25 cellular contexts compared by ENCODE assay signal in genomic region chr3:197877902-197878301, GRCh38.
DNase-seq lines count a peak whose midpoint lies in the region; ATAC-seq and TF ChIP-seq lines count a peak whose summit lies in the region.
"Had no signal": no experiment of that assay in that cellular context is flagged by ENCODE, and none has a peak within 500 bp of the region (broad histone marks: within the 10 kb centered on the region; RNA-seq: fewer than 3 reads in every experiment).

No MANE protein-coding gene starts in this region.

- peak overlapping the region; percentile 90 for H3K27ac Mint-ChIP-seq in stimulated activated naive CD8-positive, alpha-beta T cell treated with anti-CD3 and anti-CD28 coated beads, Interleukin-15, Interleukin-2, amounts not matched to agents 100 ng/mL and 50 ng/mL, for 24 hours
- peak overlapping the region; percentile 91 for H3K27ac Mint-ChIP-seq in activated CD8-positive, alpha-beta T cell treated with anti-CD3 and anti-CD28 coated beads for 36 hours
- peak overlapping the region; percentile 85 for H3K27ac Mint-ChIP-seq in dendritic cell treated with granulocyte-macrophage colony-stimulating factor and Interleukin-4, amounts not matched to agents 40 ng/mL and 50 ng/mL, for 4 days
- H3K27ac Mint-ChIP-seq in stimulated activated naive CD8-positive, alpha-beta T cell treated with anti-CD3 and anti-CD28 coated beads, Interleukin-15, amount 100 ng/mL, for 72 hours, result no peak overlapping the region
- H3K27ac Mint-ChIP-seq in type B pancreatic cell, result no peak overlapping the region
- H3K27ac Mint-ChIP-seq: nephron progenitor cell had no signal

- peaks cover 49% of the 10 kb centered on the region for H3K36me3 Mint-ChIP-seq in stimulated activated naive CD8-positive, alpha-beta T cell treated with anti-CD3 and anti-CD28 coated beads, Interleukin-15, Interleukin-2, amounts not matched to agents 100 ng/mL and 50 ng/mL, for 24 hours (ENCODE audit: low read depth)
- H3K36me3 Mint-ChIP-seq in activated CD8-positive, alpha-beta T cell treated with anti-CD3 and anti-CD28 coated beads for 36 hours (ENCODE audit: low read depth), result peaks cover 28% of the 10 kb centered on the region
- H3K36me3 Mint-ChIP-seq in dendritic cell treated with granulocyte-macrophage colony-stimulating factor and Interleukin-4, amounts not matched to agents 40 ng/mL and 50 ng/mL, for 4 days (ENCODE audit: low read depth), result peaks cover 47% of the 10 kb centered on the region
- H3K36me3 Mint-ChIP-seq in type B pancreatic cell, result peaks cover 26% of the 10 kb centered on the region

- H3K9me3 Mint-ChIP-seq in stimulated activated naive CD8-positive, alpha-beta T cell treated with anti-CD3 and anti-CD28 coated beads, Interleukin-15, Interleukin-2, amounts not matched to agents 100 ng/mL and 50 ng/mL, for 24 hours, result no peaks in the 10 kb centered on the region
- no peaks in the 10 kb centered on the region for H3K9me3 Mint-ChIP-seq in activated CD8-positive, alpha-beta T cell treated with anti-CD3 and anti-CD28 coated beads for 36 hours
- no peaks in the 10 kb centered on the region for H3K9me3 Mint-ChIP-seq in dendritic cell treated with granulocyte-macrophage colony-stimulating factor and Interleukin-4, amounts not matched to agents 40 ng/mL and 50 ng/mL, for 4 days
- H3K9me3 Mint-ChIP-seq in stimulated activated naive CD8-positive, alpha-beta T cell treated with anti-CD3 and anti-CD28 coated beads, Interleukin-15, amount 100 ng/mL, for 72 hours, result no peaks in the 10 kb centered on the region
- H3K9me3 Mint-ChIP-seq in type B pancreatic cell, result no peaks in the 10 kb centered on the region

- intact Hi-C loops in activated CD8-positive, alpha-beta T cell treated with anti-CD3 and anti-CD28 coated beads for 36 hours (cut with micrococcal nuclease), result no loop called here
- intact Hi-C loops in dendritic cell treated with granulocyte-macrophage colony-stimulating factor and Interleukin-4, amounts not matched to agents 40 ng/mL and 50 ng/mL, for 4 days (cut with micrococcal nuclease), result no loop called here

- CTCF ChIA-PET in activated CD8-positive, alpha-beta T cell treated with anti-CD3 and anti-CD28 coated beads for 36 hours (lab: Charles Lee), result interaction anchor here (0.8 kb wide), 1 partner anchor 28 kb away, joined by 3 read pairs; no protein-coding TSS in a partner anchor
- CTCF ChIA-PET in GM10248 (lab: Yijun Ruan, JAX), result no interaction called here

- H3K4me1 Mint-ChIP-seq in stimulated activated naive CD8-positive, alpha-beta T cell treated with anti-CD3 and anti-CD28 coated beads, Interleukin-15, Interleukin-2, amounts not matched to agents 100 ng/mL and 50 ng/mL, for 24 hours (ENCODE audit: low read depth), result peaks cover 29% of the 10 kb centered on the region
- H3K4me1 Mint-ChIP-seq in activated CD8-positive, alpha-beta T cell treated with anti-CD3 and anti-CD28 coated beads for 36 hours (ENCODE audit: low read depth), result peaks cover 26% of the 10 kb centered on the region
- peaks cover 46% of the 10 kb centered on the region for H3K4me1 Mint-ChIP-seq in dendritic cell treated with granulocyte-macrophage colony-stimulating factor and Interleukin-4, amounts not matched to agents 40 ng/mL and 50 ng/mL, for 4 days (ENCODE audit: low read depth)
- H3K4me1 Mint-ChIP-seq in stimulated activated naive CD8-positive, alpha-beta T cell treated with anti-CD3 and anti-CD28 coated beads, Interleukin-15, amount 100 ng/mL, for 72 hours, result peaks cover 26% of the 10 kb centered on the region
- H3K4me1 Mint-ChIP-seq in type B pancreatic cell (ENCODE audit: unreplicated experiment), result no peaks in the 10 kb centered on the region

- no peak for TF ChIP-seq CTCF in activated CD8-positive, alpha-beta T cell treated with anti-CD3 and anti-CD28 coated beads for 36 hours (IDR thresholded peaks at IDR 0.05)
- TF ChIP-seq CTCF in type B pancreatic cell (conservative IDR thresholded peaks at IDR 0.05) (no peak), GM10248 (IDR thresholded peaks at IDR 0.05; ENCODE audit: control extremely low read depth, extremely low read depth, low read depth, missing control alignments) (no peak)

- POLR2A ChIA-PET in activated CD8-positive, alpha-beta T cell treated with anti-CD3 and anti-CD28 coated beads for 36 hours (lab: Charles Lee), result no interaction called here
- POLR2A ChIA-PET in GM10248 (lab: Yijun Ruan, JAX), result interaction anchor here (0.5 kb wide), 1 partner anchor 80 kb away, joined by 3 read pairs; no protein-coding TSS in a partner anchor

- no peak for ATAC-seq in stimulated activated naive CD8-positive, alpha-beta T cell treated with anti-CD3 and anti-CD28 coated beads, Interleukin-15, Interleukin-2, amounts not matched to agents 100 U/mL and 50 U/mL, for 24 hours
- no peak for ATAC-seq in activated CD8-positive, alpha-beta T cell treated with anti-CD3 and anti-CD28 coated beads for 36 hours
- peak; percentile 22 for ATAC-seq in stimulated activated naive CD8-positive, alpha-beta T cell treated with anti-CD3 and anti-CD28 coated beads, Interleukin-15, amount 100 ng/mL, for 72 hours
- ATAC-seq: gastrocnemius medialis, HCT116, Right ventricle myocardium inferior, SK-N-SH treated with all-trans-retinoic acid at 6 μM for 48 hours had no signal

- DNase-seq in stimulated activated naive CD8-positive, alpha-beta T cell treated with anti-CD3 and anti-CD28 coated beads, Interleukin-15, Interleukin-2, amounts not matched to agents 100 U/mL and 50 U/mL, for 24 hours, result no peak
- DNase-seq in activated CD8-positive, alpha-beta T cell treated with anti-CD3 and anti-CD28 coated beads for 36 hours, result no peak
- DNase-seq in stimulated activated naive CD8-positive, alpha-beta T cell treated with anti-CD3 and anti-CD28 coated beads, Interleukin-15, amount 100 ng/mL, for 72 hours, result no peak
- DNase-seq in type B pancreatic cell (ENCODE audit: extremely low spot score, unreplicated experiment) (no peak), GM10248 (ENCODE audit: extremely low spot score) (no peak), HK-2 (ENCODE audit: unreplicated experiment) (no peak)
- DNase-seq: activated effector memory CD4-positive, alpha-beta T cell treated with Interleukin-2 at 50 U/mL for 16 hours; Calu3; DND-41; effector CD4-positive, alpha-beta T cell; gastrocnemius medialis; GF-D8; NCI-H1436; NCI-H2081 treated with DMSO at 0.1 percent for 48 hours; NCI-H2227 treated with DMSO at 0.1 percent for 48 hours; NCI-H526 treated with DMSO at 0.1 percent for 48 hours; nephron progenitor cell; stimulated activated naive CD4-positive, alpha-beta T cell; T-helper 9 cell; testis had no signal

- H3K4me3 Mint-ChIP-seq in stimulated activated naive CD8-positive, alpha-beta T cell treated with anti-CD3 and anti-CD28 coated beads, Interleukin-15, Interleukin-2, amounts not matched to agents 100 ng/mL and 50 ng/mL, for 24 hours, result peak overlapping the region; percentile 68
- peak overlapping the region; percentile 53 for H3K4me3 Mint-ChIP-seq in activated CD8-positive, alpha-beta T cell treated with anti-CD3 and anti-CD28 coated beads for 36 hours
- peak overlapping the region; percentile 50 for H3K4me3 Mint-ChIP-seq in dendritic cell treated with granulocyte-macrophage colony-stimulating factor and Interleukin-4, amounts not matched to agents 40 ng/mL and 50 ng/mL, for 4 days
- H3K4me3 Mint-ChIP-seq in stimulated activated naive CD8-positive, alpha-beta T cell treated with anti-CD3 and anti-CD28 coated beads, Interleukin-15, amount 100 ng/mL, for 72 hours, result peak overlapping the region; percentile 45 to 59
- no peak overlapping the region for H3K4me3 Mint-ChIP-seq in type B pancreatic cell
- H3K4me3 Mint-ChIP-seq: nephron progenitor cell had no signal

- H3K27me3 Mint-ChIP-seq in stimulated activated naive CD8-positive, alpha-beta T cell treated with anti-CD3 and anti-CD28 coated beads, Interleukin-15, Interleukin-2, amounts not matched to agents 100 ng/mL and 50 ng/mL, for 24 hours, result no peaks in the 10 kb centered on the region
- H3K27me3 Mint-ChIP-seq in activated CD8-positive, alpha-beta T cell treated with anti-CD3 and anti-CD28 coated beads for 36 hours, result no peaks in the 10 kb centered on the region
- no peaks in the 10 kb centered on the region for H3K27me3 Mint-ChIP-seq in dendritic cell treated with granulocyte-macrophage colony-stimulating factor and Interleukin-4, amounts not matched to agents 40 ng/mL and 50 ng/mL, for 4 days
- H3K27me3 Mint-ChIP-seq in stimulated activated naive CD8-positive, alpha-beta T cell treated with anti-CD3 and anti-CD28 coated beads, Interleukin-15, amount 100 ng/mL, for 72 hours, result no peaks in the 10 kb centered on the region
- H3K27me3 Mint-ChIP-seq in type B pancreatic cell, result no peaks in the 10 kb centered on the region

Comparison
In these comparisons a context has a peak if more than half of its experiments do, and no peak if none do; other contexts are left out.
1. H3K27ac Mint-ChIP-seq: peak in stimulated activated naive CD8-positive, alpha-beta T cell treated with anti-CD3 and anti-CD28 coated beads, Interleukin-15, Interleukin-2, amounts not matched to agents 100 ng/mL and 50 ng/mL, for 24 hours (single experiment), activated CD8-positive, alpha-beta T cell treated with anti-CD3 and anti-CD28 coated beads for 36 hours (single experiment) and dendritic cell treated with granulocyte-macrophage colony-stimulating factor and Interleukin-4, amounts not matched to agents 40 ng/mL and 50 ng/mL, for 4 days (single experiment); none in stimulated activated naive CD8-positive, alpha-beta T cell treated with anti-CD3 and anti-CD28 coated beads, Interleukin-15, amount 100 ng/mL, for 72 hours (0 of 2) and type B pancreatic cell (single experiment).